Comparison of ENCODE assay signal across 29 cellular contexts in genomic region chr1:12626888-12627287, GRCh38. TPM values are rescaled to one million over a fixed set of nuclear protein-coding genes. Genes with fewer than 3 reads are reported as not detected.
"Had no signal": no experiment of that assay in that cellular context is flagged by ENCODE, and none has a peak within 500 bp of the region (broad histone marks: within the 10 kb centered on the region; RNA-seq: fewer than 3 reads in every experiment).

No MANE protein-coding gene starts in this region.

- DNase-seq: activated CD4-positive, alpha-beta T cell treated with anti-CD3 and anti-CD28 coated beads, Interleukin-2, amount 10 ng/mL, durations not matched to agents 7 days and 5 days; activated CD8-positive, alpha-beta memory T cell treated with anti-CD3 and anti-CD28 coated beads, Interleukin-2, amount 10 ng/mL, durations not matched to agents 7 days and 5 days; activated CD8-positive, alpha-beta T cell treated with anti-CD3 and anti-CD28 coated beads for 36 hours; activated gamma-delta T cell; activated naive CD4-positive, alpha-beta T cell treated with anti-CD3 and anti-CD28 coated beads, Interleukin-2, amount 50 U/mL, for 16 hours; activated naive CD8-positive, alpha-beta T cell treated with anti-CD3 and anti-CD28 coated beads, Interleukin-2, amount 50 U/mL, for 24 hours; activated T-cell treated with anti-CD3 and anti-CD28 coated beads for 4 hours; brain microvascular endothelial cell; caudate nucleus; dorsolateral prefrontal cortex; effector memory CD8-positive, alpha-beta T cell; glutamatergic neuron; immature natural killer cell; ovary; stimulated activated CD4-positive, alpha-beta T cell treated with anti-CD3 and anti-CD28 coated beads, Interleukin-4, amount 100 ng/mL, for 24 hours; stimulated activated naive CD4-positive, alpha-beta T cell treated with Interleukin-2 at 50 U/mL for 16 hours; T1000; upper lobe of right lung had no signal

- H3K79me2 ChIP-seq: hepatocyte had no signal

- H3K36me3 Mint-ChIP-seq: activated CD8-positive, alpha-beta memory T cell treated with anti-CD3 and anti-CD28 coated beads, Interleukin-2, amount 10 ng/mL, durations not matched to agents 7 days and 5 days; immature natural killer cell; natural killer cell treated with Interleukin-12 subunit alpha and Interleukin-12 subunit beta and Interleukin-15 and Interleukin-18, amount 100 ng/mL, for 72 hours had no signal

- H2AFZ ChIP-seq: hepatocyte had no signal

- H3K9me3 Mint-ChIP-seq: activated CD4-positive, alpha-beta T cell treated with anti-CD3 and anti-CD28 coated beads, Interleukin-2, amount 10 ng/mL, durations not matched to agents 7 days and 5 days; activated CD8-positive, alpha-beta T cell treated with anti-CD3 and anti-CD28 coated beads for 36 hours; activated naive CD8-positive, alpha-beta T cell treated with anti-CD3 and anti-CD28 coated beads, Interleukin-2, amount 50 U/mL, for 24 hours; effector memory CD8-positive, alpha-beta T cell; immature natural killer cell; natural killer cell treated with Interleukin-12 subunit alpha and Interleukin-12 subunit beta and Interleukin-15 and Interleukin-18, amount 100 ng/mL, for 72 hours; T-helper 1 cell treated with Interleukin-12 subunit alpha and Interleukin-12 subunit beta and Interleukin-4 antibody, amounts not matched to agents 30 μg/mL and 1 μg/mL, for 36 hours had no signal

- H3K4me3 ChIP-seq: dorsolateral prefrontal cortex, esophagus muscularis mucosa, hepatocyte, lung, ovary, psoas muscle, right atrium auricular region, upper lobe of right lung had no signal

- H3K27ac Mint-ChIP-seq: activated CD4-positive, alpha-beta T cell treated with anti-CD3 and anti-CD28 coated beads, Interleukin-2, amount 10 ng/mL, durations not matched to agents 7 days and 5 days; activated CD8-positive, alpha-beta memory T cell treated with anti-CD3 and anti-CD28 coated beads, Interleukin-2, amount 10 ng/mL, durations not matched to agents 7 days and 5 days; activated CD8-positive, alpha-beta T cell treated with anti-CD3 and anti-CD28 coated beads for 36 hours; activated naive CD8-positive, alpha-beta T cell treated with anti-CD3 and anti-CD28 coated beads, Interleukin-2, amount 50 U/mL, for 24 hours; effector memory CD8-positive, alpha-beta T cell; immature natural killer cell; natural killer cell treated with Interleukin-12 subunit alpha and Interleukin-12 subunit beta and Interleukin-15 and Interleukin-18, amount 100 ng/mL, for 72 hours; T-helper 1 cell treated with Interleukin-12 subunit alpha and Interleukin-12 subunit beta and Interleukin-4 antibody, amounts not matched to agents 30 μg/mL and 1 μg/mL, for 36 hours had no signal

- ATAC-seq: activated CD8-positive, alpha-beta memory T cell treated with anti-CD3 and anti-CD28 coated beads, Interleukin-2, amount 10 ng/mL, durations not matched to agents 7 days and 5 days; activated CD8-positive, alpha-beta T cell treated with anti-CD3 and anti-CD28 coated beads for 36 hours; activated naive CD8-positive, alpha-beta T cell treated with anti-CD3 and anti-CD28 coated beads, Interleukin-2, amount 50 U/mL, for 24 hours; effector memory CD8-positive, alpha-beta T cell; left lobe of liver; natural killer cell treated with Interleukin-12 subunit alpha and Interleukin-12 subunit beta and Interleukin-15 and Interleukin-18, amount 100 ng/mL, for 72 hours; psoas muscle; upper lobe of right lung had no signal

- FAIRE-seq: frontal cortex had no signal

- H3K27ac ChIP-seq: brain microvascular endothelial cell, dorsolateral prefrontal cortex, esophagus muscularis mucosa, hepatocyte, neutrophil, ovary, psoas muscle, right atrium auricular region, upper lobe of right lung had no signal

- H3K4me3 Mint-ChIP-seq: activated CD4-positive, alpha-beta T cell treated with anti-CD3 and anti-CD28 coated beads, Interleukin-2, amount 10 ng/mL, durations not matched to agents 7 days and 5 days; activated CD8-positive, alpha-beta memory T cell treated with anti-CD3 and anti-CD28 coated beads, Interleukin-2, amount 10 ng/mL, durations not matched to agents 7 days and 5 days; activated CD8-positive, alpha-beta T cell treated with anti-CD3 and anti-CD28 coated beads for 36 hours; activated naive CD8-positive, alpha-beta T cell treated with anti-CD3 and anti-CD28 coated beads, Interleukin-2, amount 50 U/mL, for 24 hours; effector memory CD8-positive, alpha-beta T cell; immature natural killer cell; natural killer cell treated with Interleukin-12 subunit alpha and Interleukin-12 subunit beta and Interleukin-15 and Interleukin-18, amount 100 ng/mL, for 72 hours; T-helper 1 cell treated with Interleukin-12 subunit alpha and Interleukin-12 subunit beta and Interleukin-4 antibody, amounts not matched to agents 30 μg/mL and 1 μg/mL, for 36 hours had no signal

- H3K36me3 ChIP-seq: brain microvascular endothelial cell, esophagus muscularis mucosa, neutrophil, ovary, right atrium auricular region, upper lobe of right lung had no signal

- H3K27me3 ChIP-seq: brain microvascular endothelial cell, dorsolateral prefrontal cortex, esophagus muscularis mucosa, hepatocyte, ovary, right atrium auricular region, upper lobe of right lung had no signal

- H3K9me3 ChIP-seq: esophagus muscularis mucosa, neutrophil, ovary, psoas muscle, right atrium auricular region, upper lobe of right lung had no signal

- H3K4me2 ChIP-seq: hepatocyte had no signal

RNA-seq across cellular contexts. Expression of gene AADACL4, which starts 17.0 kb away (rescaled TPM):
- total RNA-seq: activated CD4-positive, alpha-beta T cell treated with anti-CD3 and anti-CD28 coated beads, Interleukin-2, amount 10 ng/mL, durations not matched to agents 7 days and 5 days; activated CD8-positive, alpha-beta memory T cell treated with anti-CD3 and anti-CD28 coated beads, Interleukin-2, amount 10 ng/mL, durations not matched to agents 7 days and 5 days; activated CD8-positive, alpha-beta T cell treated with anti-CD3 and anti-CD28 coated beads for 36 hours; dorsolateral prefrontal cortex; esophagus muscularis mucosa; frontal cortex; kidney epithelial cell; left lobe of liver; lung; natural killer cell treated with Interleukin-12 subunit alpha and Interleukin-12 subunit beta and Interleukin-15 and Interleukin-18, amount 100 ng/mL, for 72 hours; ovary; psoas muscle; right atrium auricular region; upper lobe of right lung had no signal
- polyA plus RNA-seq: hepatocyte, immature natural killer cell, lung, psoas muscle had no signal
